17 cellular contexts compared by ENCODE assay signal in genomic region chr7:156178214-156178613, GRCh38.
"Had no signal": no experiment of that assay in that cellular context is flagged by ENCODE, and none has a peak within 500 bp of the region (broad histone marks: within the 10 kb centered on the region; RNA-seq: fewer than 3 reads in every experiment).

No MANE protein-coding gene starts in this region.

- H3K27ac ChIP-seq: body of pancreas, coronary artery, gastroesophageal sphincter, pancreas, skin epidermis, thyroid gland, vagina had no signal

- H3K4me1 Mint-ChIP-seq: activated B cell treated with CpG ODN at 0.5 μM for 24 hours; activated CD4-positive, alpha-beta T cell treated with anti-CD3 and anti-CD28 coated beads, Interleukin-2, amount 10 ng/mL, durations not matched to agents 24 days and 14 days; mesothelial cell of epicardium; neural crest cell had no signal

- DNase-seq: activated B cell treated with CpG ODN at 0.5 μM for 24 hours; activated CD4-positive, alpha-beta T cell treated with anti-CD3 and anti-CD28 coated beads, Interleukin-2, amount 10 ng/mL, durations not matched to agents 24 days and 14 days; activated T-cell treated with anti-CD3 and anti-CD28 coated beads, Interleukin-2, amount 50 U/mL, for 1 hour; amniotic stem cell; body of pancreas; central memory CD4-positive, alpha-beta T cell; effector CD4-positive, alpha-beta T cell; kidney glomerular epithelial cell; pancreas; thyroid gland had no signal

- H3K4me1 ChIP-seq: body of pancreas, gastroesophageal sphincter, pancreas, thyroid gland, vagina had no signal

- H3K27ac Mint-ChIP-seq: activated B cell treated with CpG ODN at 0.5 μM for 24 hours; activated CD4-positive, alpha-beta T cell treated with anti-CD3 and anti-CD28 coated beads, Interleukin-2, amount 10 ng/mL, durations not matched to agents 24 days and 14 days; activated naive CD4-positive, alpha-beta T cell treated with anti-CD3 and anti-CD28 coated beads, Interleukin-2, amount 50 U/mL, for 72 hours; mesothelial cell of epicardium had no signal

- H3K9me3 ChIP-seq: body of pancreas, gastroesophageal sphincter, pancreas, thyroid gland, vagina had no signal

- H3K36me3 ChIP-seq: gastroesophageal sphincter, pancreas, thyroid gland, vagina had no signal

- H3K27me3 Mint-ChIP-seq: activated B cell treated with CpG ODN at 0.5 μM for 24 hours; activated CD4-positive, alpha-beta T cell treated with anti-CD3 and anti-CD28 coated beads, Interleukin-2, amount 10 ng/mL, durations not matched to agents 24 days and 14 days had no signal

- ATAC-seq: activated naive CD4-positive, alpha-beta T cell treated with anti-CD3 and anti-CD28 coated beads, Interleukin-2, amount 50 U/mL, for 72 hours; body of pancreas; gastroesophageal sphincter; pancreas had no signal

- H3K27me3 ChIP-seq: body of pancreas, pancreas, thyroid gland, vagina had no signal

- H3K4me3 ChIP-seq: body of pancreas, coronary artery, gastroesophageal sphincter, pancreas, skin epidermis, thyroid gland, vagina had no signal

- H3K4me3 Mint-ChIP-seq: activated B cell treated with CpG ODN at 0.5 μM for 24 hours; activated CD4-positive, alpha-beta T cell treated with anti-CD3 and anti-CD28 coated beads, Interleukin-2, amount 10 ng/mL, durations not matched to agents 24 days and 14 days; mesothelial cell of epicardium; neural crest cell had no signal

- H3K9me3 Mint-ChIP-seq: activated B cell treated with CpG ODN at 0.5 μM for 24 hours; activated CD4-positive, alpha-beta T cell treated with anti-CD3 and anti-CD28 coated beads, Interleukin-2, amount 10 ng/mL, durations not matched to agents 24 days and 14 days; activated naive CD4-positive, alpha-beta T cell treated with anti-CD3 and anti-CD28 coated beads, Interleukin-2, amount 50 U/mL, for 72 hours; mesothelial cell of epicardium; neural crest cell had no signal

- H3K36me3 Mint-ChIP-seq: activated naive CD4-positive, alpha-beta T cell treated with anti-CD3 and anti-CD28 coated beads, Interleukin-2, amount 50 U/mL, for 72 hours; mesothelial cell of epicardium had no signal
